ENCODE assay signal across 1 cellular context in the genomic region with DNA sequence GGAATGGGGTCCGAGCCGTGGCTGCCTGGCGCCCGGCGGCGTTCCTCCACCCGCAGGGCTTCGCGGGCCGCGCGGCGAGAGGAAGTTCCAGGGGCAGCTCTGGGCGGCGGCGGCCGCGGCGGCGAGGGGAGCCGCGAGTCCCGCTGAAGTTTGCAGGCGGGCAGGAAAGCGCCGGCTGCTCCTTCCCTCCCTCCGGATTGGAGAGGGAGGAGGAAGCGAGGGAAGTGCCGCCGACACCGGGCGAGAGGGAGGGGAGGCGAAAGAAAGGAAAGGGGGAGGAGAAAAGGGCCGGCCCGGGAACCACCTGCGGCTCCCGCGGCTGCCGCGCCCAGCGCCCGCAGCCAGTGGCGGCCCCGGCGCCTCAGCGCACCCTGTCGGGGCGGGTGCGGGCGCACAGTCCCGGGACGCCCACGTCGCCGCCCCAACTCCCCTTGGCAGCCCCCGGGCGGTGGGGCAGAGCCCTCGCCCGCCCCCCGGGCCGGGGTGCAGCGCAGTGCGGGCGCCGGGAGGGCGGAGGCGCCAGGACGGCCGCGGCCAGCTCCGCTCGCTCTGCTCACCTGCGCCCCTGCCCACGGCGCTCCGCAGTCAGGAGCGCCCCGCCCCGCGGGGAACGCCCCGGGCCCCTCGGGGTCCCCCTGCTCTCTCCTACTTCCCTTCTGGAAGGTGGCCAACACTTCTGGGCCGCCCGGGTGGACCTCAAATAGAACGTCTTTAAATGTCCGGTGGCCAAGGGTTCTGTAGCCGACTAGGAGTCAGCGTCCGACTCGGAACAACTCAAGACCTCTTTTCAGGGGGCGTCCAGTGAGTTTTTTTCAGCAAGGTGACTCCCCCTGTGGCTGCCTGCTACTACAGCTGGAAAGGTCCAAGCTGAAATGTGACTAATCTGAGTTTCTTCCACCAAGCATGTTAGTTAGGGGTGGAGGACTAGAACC.
TF ChIP-seq lines count a peak whose summit lies in the region.

No MANE protein-coding gene starts in this region.

TF ChIP-seq in HepG2, 621 proteins besides CTCF, POLR2A, EP300 and RAD21 (continued from another document):
- TF ChIP-seq, protein P1, sequence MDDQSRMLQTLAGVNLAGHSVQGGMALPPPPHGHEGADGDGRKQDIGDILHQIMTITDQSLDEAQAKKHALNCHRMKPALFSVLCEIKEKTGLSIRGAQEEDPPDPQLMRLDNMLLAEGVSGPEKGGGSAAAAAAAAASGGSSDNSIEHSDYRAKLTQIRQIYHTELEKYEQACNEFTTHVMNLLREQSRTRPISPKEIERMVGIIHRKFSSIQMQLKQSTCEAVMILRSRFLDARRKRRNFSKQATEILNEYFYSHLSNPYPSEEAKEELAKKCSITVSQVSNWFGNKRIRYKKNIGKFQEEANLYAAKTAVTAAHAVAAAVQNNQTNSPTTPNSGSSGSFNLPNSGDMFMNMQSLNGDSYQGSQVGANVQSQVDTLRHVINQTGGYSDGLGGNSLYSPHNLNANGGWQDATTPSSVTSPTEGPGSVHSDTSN (CRISPR knock-in tag; IDR thresholded peaks at IDR 0.05; ENCODE audit: borderline replicate concordance), result no peak
- TF ChIP-seq, protein P2, sequence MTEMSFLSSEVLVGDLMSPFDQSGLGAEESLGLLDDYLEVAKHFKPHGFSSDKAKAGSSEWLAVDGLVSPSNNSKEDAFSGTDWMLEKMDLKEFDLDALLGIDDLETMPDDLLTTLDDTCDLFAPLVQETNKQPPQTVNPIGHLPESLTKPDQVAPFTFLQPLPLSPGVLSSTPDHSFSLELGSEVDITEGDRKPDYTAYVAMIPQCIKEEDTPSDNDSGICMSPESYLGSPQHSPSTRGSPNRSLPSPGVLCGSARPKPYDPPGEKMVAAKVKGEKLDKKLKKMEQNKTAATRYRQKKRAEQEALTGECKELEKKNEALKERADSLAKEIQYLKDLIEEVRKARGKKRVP (CRISPR knock-in tag; IDR thresholded peaks at IDR 0.05), result no peak
- TF ChIP-seq, protein P3, sequence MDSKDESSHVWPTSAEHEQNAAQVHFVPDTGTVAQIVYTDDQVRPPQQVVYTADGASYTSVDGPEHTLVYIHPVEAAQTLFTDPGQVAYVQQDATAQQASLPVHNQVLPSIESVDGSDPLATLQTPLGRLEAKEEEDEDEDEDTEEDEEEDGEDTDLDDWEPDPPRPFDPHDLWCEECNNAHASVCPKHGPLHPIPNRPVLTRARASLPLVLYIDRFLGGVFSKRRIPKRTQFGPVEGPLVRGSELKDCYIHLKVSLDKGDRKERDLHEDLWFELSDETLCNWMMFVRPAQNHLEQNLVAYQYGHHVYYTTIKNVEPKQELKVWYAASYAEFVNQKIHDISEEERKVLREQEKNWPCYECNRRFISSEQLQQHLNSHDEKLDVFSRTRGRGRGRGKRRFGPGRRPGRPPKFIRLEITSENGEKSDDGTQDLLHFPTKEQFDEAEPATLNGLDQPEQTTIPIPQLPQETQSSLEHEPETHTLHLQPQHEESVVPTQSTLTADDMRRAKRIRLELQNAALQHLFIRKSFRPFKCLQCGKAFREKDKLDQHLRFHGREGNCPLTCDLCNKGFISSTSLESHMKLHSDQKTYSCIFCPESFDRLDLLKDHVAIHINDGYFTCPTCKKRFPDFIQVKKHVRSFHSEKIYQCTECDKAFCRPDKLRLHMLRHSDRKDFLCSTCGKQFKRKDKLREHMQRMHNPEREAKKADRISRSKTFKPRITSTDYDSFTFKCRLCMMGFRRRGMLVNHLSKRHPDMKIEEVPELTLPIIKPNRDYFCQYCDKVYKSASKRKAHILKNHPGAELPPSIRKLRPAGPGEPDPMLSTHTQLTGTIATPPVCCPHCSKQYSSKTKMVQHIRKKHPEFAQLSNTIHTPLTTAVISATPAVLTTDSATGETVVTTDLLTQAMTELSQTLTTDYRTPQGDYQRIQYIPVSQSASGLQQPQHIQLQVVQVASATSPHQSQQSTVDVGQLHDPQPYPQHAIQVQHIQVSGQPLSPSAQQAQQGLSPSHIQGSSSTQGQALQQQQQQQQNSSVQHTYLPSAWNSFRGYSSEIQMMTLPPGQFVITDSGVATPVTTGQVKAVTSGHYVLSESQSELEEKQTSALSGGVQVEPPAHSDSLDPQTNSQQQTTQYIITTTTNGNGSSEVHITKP (CRISPR knock-in tag; IDR thresholded peaks at IDR 0.05; ENCODE audit: low read depth), result no peak; the same call in 1 of the 2 replicates
- TF ChIP-seq ZNF773 (CRISPR knock-in tag; IDR thresholded peaks at IDR 0.05; ENCODE audit: borderline replicate concordance) (peak; percentile 41; the same call in 1 of the 2 replicates), FOXC1 (CRISPR knock-in tag; IDR thresholded peaks at IDR 0.05; ENCODE audit: borderline replicate concordance) (peak; percentile 59; the same call in 1 of the 2 replicates), MEIS1 (CRISPR knock-in tag; IDR thresholded peaks at IDR 0.05; ENCODE audit: borderline replicate concordance) (no peak)
- TF ChIP-seq, protein P4, sequence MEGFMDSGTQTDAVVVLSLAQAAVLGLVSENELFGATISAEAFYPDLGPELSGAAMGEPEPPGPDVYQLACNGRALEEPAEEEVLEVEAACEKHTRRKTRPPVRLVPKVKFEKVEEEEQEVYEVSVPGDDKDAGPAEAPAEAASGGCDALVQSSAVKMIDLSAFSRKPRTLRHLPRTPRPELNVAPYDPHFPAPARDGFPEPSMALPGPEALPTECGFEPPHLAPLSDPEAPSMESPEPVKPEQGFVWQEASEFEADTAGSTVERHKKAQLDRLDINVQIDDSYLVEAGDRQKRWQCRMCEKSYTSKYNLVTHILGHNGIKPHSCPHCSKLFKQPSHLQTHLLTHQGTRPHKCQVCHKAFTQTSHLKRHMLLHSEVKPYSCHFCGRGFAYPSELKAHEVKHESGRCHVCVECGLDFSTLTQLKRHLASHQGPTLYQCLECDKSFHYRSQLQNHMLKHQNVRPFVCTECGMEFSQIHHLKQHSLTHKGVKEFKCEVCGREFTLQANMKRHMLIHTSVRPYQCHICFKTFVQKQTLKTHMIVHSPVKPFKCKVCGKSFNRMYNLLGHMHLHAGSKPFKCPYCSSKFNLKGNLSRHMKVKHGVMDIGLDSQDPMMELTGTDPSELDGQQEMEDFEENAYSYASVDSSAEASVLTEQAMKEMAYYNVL (CRISPR knock-in tag; IDR thresholded peaks at IDR 0.05; ENCODE audit: borderline replicate concordance), result 0 out of 2 replicates have a peak, but pooled peaks have one; percentile 18
- TF ChIP-seq, protein P5, sequence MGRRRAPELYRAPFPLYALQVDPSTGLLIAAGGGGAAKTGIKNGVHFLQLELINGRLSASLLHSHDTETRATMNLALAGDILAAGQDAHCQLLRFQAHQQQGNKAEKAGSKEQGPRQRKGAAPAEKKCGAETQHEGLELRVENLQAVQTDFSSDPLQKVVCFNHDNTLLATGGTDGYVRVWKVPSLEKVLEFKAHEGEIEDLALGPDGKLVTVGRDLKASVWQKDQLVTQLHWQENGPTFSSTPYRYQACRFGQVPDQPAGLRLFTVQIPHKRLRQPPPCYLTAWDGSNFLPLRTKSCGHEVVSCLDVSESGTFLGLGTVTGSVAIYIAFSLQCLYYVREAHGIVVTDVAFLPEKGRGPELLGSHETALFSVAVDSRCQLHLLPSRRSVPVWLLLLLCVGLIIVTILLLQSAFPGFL (CRISPR knock-in tag; IDR thresholded peaks at IDR 0.05), result no peak
